9 cellular contexts compared by ENCODE assay signal in the genomic region with DNA sequence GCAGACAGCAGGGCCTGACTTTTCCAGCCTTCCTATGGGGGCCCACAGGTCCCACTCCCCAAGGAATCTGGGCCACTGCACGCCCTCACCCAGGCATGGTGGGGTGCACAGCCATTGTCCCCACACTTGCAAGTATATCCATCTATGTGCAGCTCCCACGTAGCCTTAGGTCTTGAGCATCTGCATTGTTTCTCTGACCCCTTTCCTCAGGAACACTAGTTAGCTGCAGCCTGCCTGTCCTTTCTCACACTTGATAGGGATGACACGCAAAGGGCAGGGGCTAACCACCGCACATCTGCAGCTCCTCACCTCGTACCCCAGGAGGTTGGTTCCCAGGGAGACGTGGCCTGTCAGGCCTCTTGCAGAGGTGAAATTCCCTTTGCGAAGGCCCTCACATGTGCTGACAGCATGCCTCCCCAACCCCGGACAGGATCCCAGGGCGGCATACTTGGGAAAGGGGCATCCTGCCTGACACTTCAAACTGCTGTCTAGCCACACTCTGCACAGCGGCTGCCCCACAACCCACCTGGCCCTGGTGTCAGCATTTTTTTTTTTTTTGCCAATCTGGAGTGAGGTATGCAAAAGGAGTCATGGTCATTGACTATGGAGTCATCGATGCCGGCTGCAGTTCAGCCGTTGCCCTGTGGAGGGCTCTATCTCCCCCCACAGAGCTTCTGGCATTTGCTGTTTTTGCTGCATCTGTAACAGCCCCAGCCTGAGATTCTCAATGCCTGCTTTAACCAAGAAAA. TPM values are rescaled to one million over a fixed set of nuclear protein-coding genes. Genes with fewer than 3 reads are reported as not detected.
DNase-seq lines count a peak whose midpoint lies in the region; ATAC-seq and TF ChIP-seq lines count a peak whose summit lies in the region.
"Had no signal": no experiment of that assay in that cellular context is flagged by ENCODE, and none has a peak within 500 bp of the region (broad histone marks: within the 10 kb centered on the region; RNA-seq: fewer than 3 reads in every experiment).

No MANE protein-coding gene starts in this region.

- H3K36me3 Mint-ChIP-seq in brain = no peaks in the 10 kb centered on the region

- H3K4me3 ChIP-seq in HL-60 (replicated peaks; ENCODE audit: insufficient read depth, low read length) (no peak overlapping the region), SJCRH30 (no peak overlapping the region)

- DNase-seq in NCI-H748 (lab: John Stamatoyannopoulos, UW; ENCODE audit: unreplicated experiment) (peak; percentile 41), NCI-H748 treated with DMSO at 0.1 percent for 48 hours (lab: John Stamatoyannopoulos, UW) (no peak), HL-60 (ENCODE audit: low read depth in 1 of 2, low spot score in 1 of 2) (peak in 1 of 2 experiments; percentile 48), SJCRH30 (peak; percentile 44 to 70), inferior parietal cortex (ENCODE audit: extremely low spot score) (peak; percentile 58)
- DNase-seq in stimulated activated CD4-positive, alpha-beta T cell treated with anti-CD3 and anti-CD28 coated beads, Interleukin-1b, Interleukin-23, amount 100 ng/mL, for 48 hours = peak; percentile 55

- H3K27me3 ChIP-seq in HL-60 (ENCODE audit: insufficient read depth, poor library complexity, severe bottlenecking) (no peaks in the 10 kb centered on the region), SJCRH30 (no peaks in the 10 kb centered on the region)

- peaks cover 3% of the 10 kb centered on the region; the same call in 1 of the 2 replicates for H3K9me3 ChIP-seq in SJCRH30 (replicated peaks)

- TF ChIP-seq CTCF in HL-60 (IDR thresholded peaks at IDR 0.05; ENCODE audit: insufficient read depth, low read length) (peak; percentile 86), brain (conservative IDR thresholded peaks at IDR 0.05) (peak; percentile 54 to 76)

- H3K4me1 ChIP-seq in SJCRH30 = no peaks in the 10 kb centered on the region

- peaks cover 4% of the 10 kb centered on the region for H3K27me3 Mint-ChIP-seq in brain

- H3K4me3 Mint-ChIP-seq in brain = peak overlapping the region; percentile 49 to 90 (median 89)

- H3K36me3 ChIP-seq in SJCRH30 = peaks cover 12% of the 10 kb centered on the region; the same call in 1 of the 2 replicates

- H3K9me3 Mint-ChIP-seq in brain = peaks cover 0 to 6% (median 0%) of the 10 kb centered on the region in 5 experiments

- H3K27ac ChIP-seq in HL-60 (replicated peaks) (no peak overlapping the region), SJCRH30 (no peak overlapping the region)
- H3K27ac ChIP-seq: epithelial cell of prostate had no signal

- ATAC-seq in HG02571 (IDR thresholded peaks at IDR 0.05; ENCODE audit: unreplicated experiment) = no peak

- H3K27ac Mint-ChIP-seq in brain = peak overlapping the region; percentile 73 to 96 (median 83)

- peaks cover 59% of the 10 kb centered on the region for H3K4me1 Mint-ChIP-seq in brain

RNA-seq across cellular contexts. Expression of gene JMJD4, which starts 5.0 kb away (rescaled TPM):
- total RNA-seq in SJCRH30 (2014; rRNA removed; shearing (Covaris generic)) = 23.4 and 23.8 TPM in 2 replicates
- polyA plus RNA-seq in brain (ENCODE audit: insufficient read depth, low read depth, low replicate concordance) = 15.6 TPM

RNA-seq across cellular contexts. Expression of gene SNAP47, which starts 5.2 kb away (rescaled TPM):
- 37.8 and 40.0 TPM in 2 replicates for total RNA-seq in SJCRH30 (2014; rRNA removed; shearing (Covaris generic))
- 75.0 TPM for polyA plus RNA-seq in brain (ENCODE audit: insufficient read depth, low read depth, low replicate concordance)
